ENCODE assay signal across 1 cellular context in genomic region chr22:20145832-20146223, GRCh38.
TF ChIP-seq lines count a peak whose summit lies in the region.

No MANE protein-coding gene starts in this region.

TF ChIP-seq in K562, 482 proteins besides CTCF, POLR2A, EP300 and RAD21 (continues in another document):
- TF ChIP-seq ZNF589 (CRISPR knock-in tag; IDR thresholded peaks at IDR 0.05; ENCODE audit: low read depth), result no peak
- TF ChIP-seq SMARCB1 (IDR thresholded peaks at IDR 0.05; ENCODE audit: insufficient read length, low read depth), result no peak
- TF ChIP-seq FOXJ3 (CRISPR knock-in tag; IDR thresholded peaks at IDR 0.05), result no peak
- TF ChIP-seq MED1 (CRISPR knock-in tag; IDR thresholded peaks at IDR 0.05; ENCODE audit: borderline replicate concordance), result 0 out of 2 replicates have a peak, but pooled peaks have one; percentile 3
- no peak for TF ChIP-seq PATZ1 (CRISPR knock-in tag; IDR thresholded peaks at IDR 0.05; ENCODE audit: borderline replicate concordance)
- peak; percentile 91; the same call in 1 of the 2 replicates for TF ChIP-seq ZNF282 (CRISPR knock-in tag; IDR thresholded peaks at IDR 0.05)
- no peak for TF ChIP-seq ZNF41 (CRISPR knock-in tag; conservative IDR thresholded peaks at IDR 0.05)
- TF ChIP-seq NR3C1 (CRISPR knock-in tag; IDR thresholded peaks at IDR 0.05), result peak; percentile 73; the same call in 1 of the 2 replicates
- TF ChIP-seq CGGBP1 (CRISPR knock-in tag; IDR thresholded peaks at IDR 0.05), result no peak
- no peak for TF ChIP-seq BDP1 (IDR thresholded peaks at IDR 0.05; ENCODE audit: insufficient read depth, insufficient read length)
- no peak for TF ChIP-seq ZBTB12 (CRISPR knock-in tag; IDR thresholded peaks at IDR 0.05)
- TF ChIP-seq VEZF1 (CRISPR knock-in tag; IDR thresholded peaks at IDR 0.05), result no peak
- TF ChIP-seq ZNF77 (CRISPR knock-in tag; IDR thresholded peaks at IDR 0.05), result no peak
- TF ChIP-seq MGA (IDR thresholded peaks at IDR 0.05), result no peak
- no peak for TF ChIP-seq PTBP1 (IDR thresholded peaks at IDR 0.05; ENCODE audit: low read depth, low read length)
- TF ChIP-seq ZNF175 (CRISPR knock-in tag; IDR thresholded peaks at IDR 0.05; ENCODE audit: low read depth), result no peak
- TF ChIP-seq TARDBP (IDR thresholded peaks at IDR 0.05), result no peak
- TF ChIP-seq PCBP1 (IDR thresholded peaks at IDR 0.05; ENCODE audit: low read depth, low read length, poor library complexity, severe bottlenecking), result no peak
- TF ChIP-seq ATF6 (CRISPR knock-in tag; IDR thresholded peaks at IDR 0.05), result no peak
- TF ChIP-seq ZNF586 (CRISPR knock-in tag; conservative IDR thresholded peaks at IDR 0.05), result no peak
- TF ChIP-seq FOXM1 (IDR thresholded peaks at IDR 0.05; ENCODE audit: low read depth), result no peak
- no peak; the same call in 1 of the 2 replicates for TF ChIP-seq FOXM1 (CRISPR knock-in tag; IDR thresholded peaks at IDR 0.05; ENCODE audit: low read depth)
- no peak for TF ChIP-seq MYC (IDR thresholded peaks at IDR 0.05; ENCODE audit: low read depth, low read length)
- TF ChIP-seq MYC (CRISPR knock-in tag; IDR thresholded peaks at IDR 0.05; ENCODE audit: borderline replicate concordance, low read depth), result no peak
- 0 out of 2 replicates have a peak, but pooled peaks have one; percentile 9 for TF ChIP-seq PBX2 (CRISPR knock-in tag; IDR thresholded peaks at IDR 0.05; ENCODE audit: low read depth)
- no peak for TF ChIP-seq PBX2 (tag; conservative IDR thresholded peaks at IDR 0.05; ENCODE audit: low read depth)
- peak; percentile 82; the same call in 1 of the 2 replicates for TF ChIP-seq IRF2 (CRISPR knock-in tag; IDR thresholded peaks at IDR 0.05)
- no peak for TF ChIP-seq SMAD2 (IDR thresholded peaks at IDR 0.05; ENCODE audit: low read depth, low read length)
- no peak for TF ChIP-seq LEF1 (IDR thresholded peaks at IDR 0.05)
- no peak for TF ChIP-seq ETV6 (IDR thresholded peaks at IDR 0.05; ENCODE audit: borderline replicate concordance in 1 of 2, low read depth in 2 of 2, low read length in 1 of 2)
- no peak for TF ChIP-seq ETV6 (CRISPR knock-in tag; IDR thresholded peaks at IDR 0.05; ENCODE audit: borderline replicate concordance)
- no peak for TF ChIP-seq NR0B1 (IDR thresholded peaks at IDR 0.05; ENCODE audit: partially characterized antibody)
